2 cellular contexts compared by ENCODE assay signal in genomic region chr16:56950881-56951771, GRCh38.
A peak's percentile ranks its signal among the peaks of the same experiment; 100 is the strongest.
TF ChIP-seq lines count a peak whose summit lies in the region.

No MANE protein-coding gene starts in this region.

TF ChIP-seq in HCT116, 20 proteins besides CTCF, POLR2A, EP300 and RAD21:
- TF ChIP-seq POLR2AphosphoS5 (IDR thresholded peaks at IDR 0.05; ENCODE audit: low read depth, low read length) (no peak), EZH2phosphoT487 (IDR thresholded peaks at IDR 0.05; ENCODE audit: borderline replicate concordance) (no peak), SP1 (IDR thresholded peaks at IDR 0.05; ENCODE audit: low read depth) (no peak), ZFX (IDR thresholded peaks at IDR 0.05) (no peak), JUND (IDR thresholded peaks at IDR 0.05) (no peak)

TF ChIP-seq in H1, 55 proteins besides CTCF, POLR2A, EP300 and RAD21:
- TF ChIP-seq RXRA (IDR thresholded peaks at IDR 0.05; ENCODE audit: insufficient read depth, low read depth, low read length) = 0 out of 2 replicates have a peak, but pooled peaks have one; percentile 8
- 0 out of 2 replicates have a peak, but pooled peaks have one; percentile 39 for TF ChIP-seq CREB1 (IDR thresholded peaks at IDR 0.05)
- TF ChIP-seq NANOG (IDR thresholded peaks at IDR 0.05; ENCODE audit: insufficient read depth, low read depth, low read length, poor library complexity, severe bottlenecking) = no peak
